ENCODE assay signal across 8 cellular contexts in genomic region chr12:59158681-59159080, GRCh38.
"Had no signal": no experiment of that assay in that cellular context is flagged by ENCODE, and none has a peak within 500 bp of the region (broad histone marks: within the 10 kb centered on the region; RNA-seq: fewer than 3 reads in every experiment).

No MANE protein-coding gene starts in this region.

- ATAC-seq: GM12878 had no signal

- FAIRE-seq: G401.6, GM12878, GM12891, GM12892, GM18507, GM19239 had no signal

- DNase-seq: GDM1, GF-D8 had no signal

- H3K4me3 ChIP-seq: GM12878 had no signal
